Comparison of ENCODE assay signal across 7 cellular contexts in the genomic region with DNA sequence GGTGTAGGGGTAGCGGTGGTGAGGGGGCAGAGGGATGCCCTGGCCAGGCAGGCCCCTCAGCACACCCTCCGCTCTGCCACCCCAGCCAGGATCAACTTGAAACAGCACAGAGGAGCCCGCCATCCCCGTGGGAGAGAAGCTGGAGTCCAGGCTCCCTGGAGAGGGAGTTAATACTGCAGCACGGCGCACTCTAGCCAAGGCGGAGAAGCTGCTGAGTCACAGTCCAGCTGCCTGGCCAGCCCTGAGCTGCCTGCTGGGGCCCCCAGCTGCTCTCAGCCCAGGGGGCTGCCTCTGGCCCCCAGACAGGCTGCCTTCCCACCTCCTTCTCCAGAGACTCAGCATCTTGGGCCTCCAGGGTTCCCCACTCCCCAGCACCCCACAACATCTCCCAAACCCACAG. TPM values are rescaled to one million over a fixed set of nuclear protein-coding genes. Genes with fewer than 3 reads are reported as not detected.
"Had no signal": no experiment of that assay in that cellular context is flagged by ENCODE, and none has a peak within 500 bp of the region (broad histone marks: within the 10 kb centered on the region; RNA-seq: fewer than 3 reads in every experiment).

No MANE protein-coding gene starts in this region.

RNA-seq across cellular contexts. Expression of a gene that starts 36.6 kb away (rescaled TPM):
- total RNA-seq: esophagus mucosa, esophagus squamous epithelium, gastrocnemius medialis, kidney epithelial cell, mammary epithelial cell, mononuclear cell had no signal
- polyA plus RNA-seq: keratinocyte, mammary epithelial cell had no signal
